In genomic region chr15:100098705-100099104, GRCh38 we compare ENCODE assay signal across 22 cellular contexts.
"Had no signal": no experiment of that assay in that cellular context is flagged by ENCODE, and none has a peak within 500 bp of the region (broad histone marks: within the 10 kb centered on the region; RNA-seq: fewer than 3 reads in every experiment).

No MANE protein-coding gene starts in this region.

- H3K9me3 Mint-ChIP-seq: IgD-negative memory B cell had no signal

- H3K27ac Mint-ChIP-seq: IgD-negative memory B cell had no signal

- H3K4me3 ChIP-seq: K562, Peyer's patch, SJCRH30 had no signal

- ATAC-seq: K562, PC-3, Right ventricle myocardium inferior, SK-N-SH treated with all-trans-retinoic acid at 6 μM for 48 hours had no signal

- DNase-seq: Kasumi-1; MM.1S; NCI-H1092 treated with DMSO at 0.1 percent for 48 hours; NCI-H1436; NCI-H187; NCI-H2029; NCI-H2081 treated with DMSO at 0.1 percent for 48 hours; NCI-H2227 treated with DMSO at 0.1 percent for 48 hours; NCI-H524; NCI-H526 treated with DMSO at 0.1 percent for 48 hours; NCI-H748 treated with DMSO at 0.1 percent for 48 hours; NK-92 treated with Interleukin-12 subunit alpha and Interleukin-12 subunit beta, amount 100 ng/mL, for 24 hours; PC-3; Peyer's patch; SHP77 treated with DMSO at 0.1 percent for 48 hours; SJCRH30 had no signal

- H3K4me3 Mint-ChIP-seq: IgD-negative memory B cell had no signal

- H3K36me3 ChIP-seq: Peyer's patch, SJCRH30 had no signal

- H3K27me3 ChIP-seq: Peyer's patch, SJCRH30 had no signal

- H3K4me1 ChIP-seq: Peyer's patch had no signal

- H3K4me1 Mint-ChIP-seq: IgD-negative memory B cell had no signal

- H3K27ac ChIP-seq: HL-60, KMS-11, Peyer's patch, SJCRH30 had no signal

- H3K4me2 ChIP-seq: KMS-11 had no signal

- H3K36me3 Mint-ChIP-seq: IgD-negative memory B cell had no signal

- H3K9me3 ChIP-seq: Peyer's patch, SJCRH30 had no signal
